8 cellular contexts compared by ENCODE assay signal in the genomic region with DNA sequence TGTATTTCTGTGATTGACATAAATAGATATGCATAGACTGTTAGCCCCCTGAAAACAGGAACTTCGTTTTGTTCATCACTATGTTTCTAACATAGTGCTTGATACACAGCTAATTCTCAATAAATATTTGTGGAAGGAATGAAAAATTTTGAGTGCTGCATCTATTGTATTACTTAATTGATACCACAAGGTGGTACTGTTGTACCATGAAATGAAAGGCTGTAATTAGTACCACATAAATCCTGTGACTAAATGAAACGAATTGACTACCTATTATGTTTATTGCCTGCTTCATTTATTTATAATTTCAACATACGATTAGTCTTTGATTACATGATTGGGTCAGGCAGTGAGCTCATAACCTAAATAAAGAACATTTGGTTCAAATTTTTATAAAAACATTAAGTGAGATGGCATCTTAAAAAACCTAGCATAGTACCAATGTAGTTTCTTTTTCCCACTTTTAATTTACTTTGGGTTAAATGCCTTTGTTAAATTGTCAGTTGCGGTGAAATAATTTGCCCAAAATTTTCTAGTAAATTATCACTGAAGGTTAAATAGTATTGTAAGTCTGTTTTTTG. TPM values are rescaled to one million over a fixed set of nuclear protein-coding genes. Genes with fewer than 3 reads are reported as not detected.
A peak's percentile ranks its signal among the peaks of the same experiment; 100 is the strongest.
DNase-seq lines count a peak whose midpoint lies in the region; ATAC-seq and TF ChIP-seq lines count a peak whose summit lies in the region.

No MANE protein-coding gene starts in this region.

- H3K27ac ChIP-seq in right cardiac atrium (ENCODE audit: low read length): no peak overlapping the region

- H3K4me1 Mint-ChIP-seq in WTC11: peaks cover 4% of the 10 kb centered on the region; the same call in 1 of the 2 replicates
- H3K4me1 Mint-ChIP-seq in type B pancreatic cell (ENCODE audit: unreplicated experiment): peaks cover 16% of the 10 kb centered on the region

- no peaks in the 10 kb centered on the region for H3K9me3 ChIP-seq in right cardiac atrium (ENCODE audit: control insufficient read depth, low read length)

- CTCF ChIA-PET in WTC11 (lab: Charles Lee): interaction anchor here (0.6 to 2.3 kb wide), 6 partner anchors 9 to 1056 kb away, joined by 3 to 7 read pairs (median 4); no protein-coding TSS in a partner anchor

- no peaks in the 10 kb centered on the region for H3K4me1 ChIP-seq in right cardiac atrium (ENCODE audit: control insufficient read depth, insufficient read depth, low read length)

- intact Hi-C loops in right cardiac atrium (cut with DNase I): loop anchor here in 3 of 4 donors (10.0 kb wide), 2 partner anchors 1235 to 1335 kb away; no protein-coding TSS in a partner anchor

- DNase-seq in DMS53 treated with DMSO at 0.1 percent for 48 hours (lab: John Stamatoyannopoulos, UW; ENCODE audit: unreplicated experiment) (peak; percentile 62), NCI-H1092 (lab: John Stamatoyannopoulos, UW) (peak; percentile 19), WTC11 (ENCODE audit: low spot score) (no peak), right cardiac atrium (no peak), type B pancreatic cell (ENCODE audit: extremely low spot score, unreplicated experiment) (no peak), GM19238 (ENCODE audit: insufficient read length, low spot score) (no peak), NCI-H187 (lab: John Stamatoyannopoulos, UW) (no peak)

- POLR2A ChIA-PET in WTC11 (lab: Charles Lee): no interaction called here

- H3K4me3 Mint-ChIP-seq in WTC11 (no peak overlapping the region), type B pancreatic cell (no peak overlapping the region)

- no peaks in the 10 kb centered on the region for H3K27me3 Mint-ChIP-seq in WTC11 (ENCODE audit: low read depth)
- H3K27me3 Mint-ChIP-seq in type B pancreatic cell: no peaks in the 10 kb centered on the region

- WGBS in right cardiac atrium: 26% methylated on average over 4 of the region's 4 CpGs

- TF ChIP-seq CTCF in WTC11 (IDR thresholded peaks at IDR 0.05) (peak; percentile 43; the same call in 1 of the 2 replicates), type B pancreatic cell (conservative IDR thresholded peaks at IDR 0.05) (peak; percentile 89)

- H3K27me3 ChIP-seq in right cardiac atrium (ENCODE audit: control insufficient read depth, insufficient read depth): no peaks in the 10 kb centered on the region

- no peak overlapping the region for H3K4me3 ChIP-seq in right cardiac atrium (ENCODE audit: low read length)

- peaks cover 21% of the 10 kb centered on the region for H3K36me3 Mint-ChIP-seq in WTC11
- H3K36me3 Mint-ChIP-seq in type B pancreatic cell: peaks cover 23% of the 10 kb centered on the region

- ATAC-seq in GM21529 (IDR thresholded peaks at IDR 0.05; ENCODE audit: unreplicated experiment) (peak; percentile 62), WTC11 (peak; percentile 51), right cardiac atrium (peak; percentile 29 to 53)

- no peaks in the 10 kb centered on the region for H3K9me3 Mint-ChIP-seq in WTC11
- H3K9me3 Mint-ChIP-seq in type B pancreatic cell: no peaks in the 10 kb centered on the region

- H3K27ac Mint-ChIP-seq in WTC11 (no peak overlapping the region), type B pancreatic cell (no peak overlapping the region)

TF ChIP-seq in WTC11, 78 proteins besides CTCF, POLR2A, EP300 and RAD21:
- TF ChIP-seq, protein P1, sequence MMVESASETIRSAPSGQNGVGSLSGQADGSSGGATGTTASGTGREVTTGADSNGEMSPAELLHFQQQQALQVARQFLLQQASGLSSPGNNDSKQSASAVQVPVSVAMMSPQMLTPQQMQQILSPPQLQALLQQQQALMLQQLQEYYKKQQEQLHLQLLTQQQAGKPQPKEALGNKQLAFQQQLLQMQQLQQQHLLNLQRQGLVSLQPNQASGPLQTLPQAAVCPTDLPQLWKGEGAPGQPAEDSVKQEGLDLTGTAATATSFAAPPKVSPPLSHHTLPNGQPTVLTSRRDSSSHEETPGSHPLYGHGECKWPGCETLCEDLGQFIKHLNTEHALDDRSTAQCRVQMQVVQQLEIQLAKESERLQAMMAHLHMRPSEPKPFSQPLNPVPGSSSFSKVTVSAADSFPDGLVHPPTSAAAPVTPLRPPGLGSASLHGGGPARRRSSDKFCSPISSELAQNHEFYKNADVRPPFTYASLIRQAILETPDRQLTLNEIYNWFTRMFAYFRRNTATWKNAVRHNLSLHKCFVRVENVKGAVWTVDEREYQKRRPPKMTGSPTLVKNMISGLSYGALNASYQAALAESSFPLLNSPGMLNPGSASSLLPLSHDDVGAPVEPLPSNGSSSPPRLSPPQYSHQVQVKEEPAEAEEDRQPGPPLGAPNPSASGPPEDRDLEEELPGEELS (CRISPR knock-in tag; IDR thresholded peaks at IDR 0.05): no peak
- TF ChIP-seq, protein P2, sequence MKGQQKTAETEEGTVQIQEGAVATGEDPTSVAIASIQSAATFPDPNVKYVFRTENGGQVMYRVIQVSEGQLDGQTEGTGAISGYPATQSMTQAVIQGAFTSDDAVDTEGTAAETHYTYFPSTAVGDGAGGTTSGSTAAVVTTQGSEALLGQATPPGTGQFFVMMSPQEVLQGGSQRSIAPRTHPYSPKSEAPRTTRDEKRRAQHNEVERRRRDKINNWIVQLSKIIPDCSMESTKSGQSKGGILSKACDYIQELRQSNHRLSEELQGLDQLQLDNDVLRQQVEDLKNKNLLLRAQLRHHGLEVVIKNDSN (CRISPR knock-in tag; IDR thresholded peaks at IDR 0.05): no peak
- no peak for TF ChIP-seq CREM (CRISPR knock-in tag; IDR thresholded peaks at IDR 0.05)
- TF ChIP-seq NR1H2 (CRISPR knock-in tag; IDR thresholded peaks at IDR 0.05): no peak
- TF ChIP-seq, protein P3, sequence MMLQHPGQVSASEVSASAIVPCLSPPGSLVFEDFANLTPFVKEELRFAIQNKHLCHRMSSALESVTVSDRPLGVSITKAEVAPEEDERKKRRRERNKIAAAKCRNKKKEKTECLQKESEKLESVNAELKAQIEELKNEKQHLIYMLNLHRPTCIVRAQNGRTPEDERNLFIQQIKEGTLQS (CRISPR knock-in tag; conservative IDR thresholded peaks at IDR 0.05): no peak
- TF ChIP-seq, protein P4, sequence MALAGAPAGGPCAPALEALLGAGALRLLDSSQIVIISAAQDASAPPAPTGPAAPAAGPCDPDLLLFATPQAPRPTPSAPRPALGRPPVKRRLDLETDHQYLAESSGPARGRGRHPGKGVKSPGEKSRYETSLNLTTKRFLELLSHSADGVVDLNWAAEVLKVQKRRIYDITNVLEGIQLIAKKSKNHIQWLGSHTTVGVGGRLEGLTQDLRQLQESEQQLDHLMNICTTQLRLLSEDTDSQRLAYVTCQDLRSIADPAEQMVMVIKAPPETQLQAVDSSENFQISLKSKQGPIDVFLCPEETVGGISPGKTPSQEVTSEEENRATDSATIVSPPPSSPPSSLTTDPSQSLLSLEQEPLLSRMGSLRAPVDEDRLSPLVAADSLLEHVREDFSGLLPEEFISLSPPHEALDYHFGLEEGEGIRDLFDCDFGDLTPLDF (CRISPR knock-in tag; IDR thresholded peaks at IDR 0.05): no peak
- TF ChIP-seq GTF2I (CRISPR knock-in tag; conservative IDR thresholded peaks at IDR 0.05): no peak
- TF ChIP-seq FOXJ3 (CRISPR knock-in tag; IDR thresholded peaks at IDR 0.05; ENCODE audit: borderline replicate concordance): no peak
- no peak for TF ChIP-seq ZNF121 (CRISPR knock-in tag; IDR thresholded peaks at IDR 0.05)
- no peak for TF ChIP-seq TEAD1 (CRISPR knock-in tag; IDR thresholded peaks at IDR 0.05)
- no peak for TF ChIP-seq HMGA2 (CRISPR knock-in tag; IDR thresholded peaks at IDR 0.05)
- TF ChIP-seq KAT7 (CRISPR knock-in tag; IDR thresholded peaks at IDR 0.05; ENCODE audit: borderline replicate concordance): no peak
- TF ChIP-seq, protein P5, sequence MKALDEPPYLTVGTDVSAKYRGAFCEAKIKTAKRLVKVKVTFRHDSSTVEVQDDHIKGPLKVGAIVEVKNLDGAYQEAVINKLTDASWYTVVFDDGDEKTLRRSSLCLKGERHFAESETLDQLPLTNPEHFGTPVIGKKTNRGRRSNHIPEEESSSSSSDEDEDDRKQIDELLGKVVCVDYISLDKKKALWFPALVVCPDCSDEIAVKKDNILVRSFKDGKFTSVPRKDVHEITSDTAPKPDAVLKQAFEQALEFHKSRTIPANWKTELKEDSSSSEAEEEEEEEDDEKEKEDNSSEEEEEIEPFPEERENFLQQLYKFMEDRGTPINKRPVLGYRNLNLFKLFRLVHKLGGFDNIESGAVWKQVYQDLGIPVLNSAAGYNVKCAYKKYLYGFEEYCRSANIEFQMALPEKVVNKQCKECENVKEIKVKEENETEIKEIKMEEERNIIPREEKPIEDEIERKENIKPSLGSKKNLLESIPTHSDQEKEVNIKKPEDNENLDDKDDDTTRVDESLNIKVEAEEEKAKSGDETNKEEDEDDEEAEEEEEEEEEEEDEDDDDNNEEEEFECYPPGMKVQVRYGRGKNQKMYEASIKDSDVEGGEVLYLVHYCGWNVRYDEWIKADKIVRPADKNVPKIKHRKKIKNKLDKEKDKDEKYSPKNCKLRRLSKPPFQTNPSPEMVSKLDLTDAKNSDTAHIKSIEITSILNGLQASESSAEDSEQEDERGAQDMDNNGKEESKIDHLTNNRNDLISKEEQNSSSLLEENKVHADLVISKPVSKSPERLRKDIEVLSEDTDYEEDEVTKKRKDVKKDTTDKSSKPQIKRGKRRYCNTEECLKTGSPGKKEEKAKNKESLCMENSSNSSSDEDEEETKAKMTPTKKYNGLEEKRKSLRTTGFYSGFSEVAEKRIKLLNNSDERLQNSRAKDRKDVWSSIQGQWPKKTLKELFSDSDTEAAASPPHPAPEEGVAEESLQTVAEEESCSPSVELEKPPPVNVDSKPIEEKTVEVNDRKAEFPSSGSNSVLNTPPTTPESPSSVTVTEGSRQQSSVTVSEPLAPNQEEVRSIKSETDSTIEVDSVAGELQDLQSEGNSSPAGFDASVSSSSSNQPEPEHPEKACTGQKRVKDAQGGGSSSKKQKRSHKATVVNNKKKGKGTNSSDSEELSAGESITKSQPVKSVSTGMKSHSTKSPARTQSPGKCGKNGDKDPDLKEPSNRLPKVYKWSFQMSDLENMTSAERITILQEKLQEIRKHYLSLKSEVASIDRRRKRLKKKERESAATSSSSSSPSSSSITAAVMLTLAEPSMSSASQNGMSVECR (CRISPR knock-in tag; IDR thresholded peaks at IDR 0.05; ENCODE audit: borderline replicate concordance): no peak

RNA-seq across cellular contexts. Expression of a gene that starts 15.0 kb away (rescaled TPM):
- total RNA-seq in WTC11 (2021): 1.0 to 2.5 TPM (median 1.5 TPM) in 3 replicates
- total RNA-seq in right cardiac atrium: 1 to 10 TPM; 1.8 to 4.6 (median 4.0) TPM
- polyA plus RNA-seq in right cardiac atrium: 0.88 TPM
- 18.4 and 207 TPM in 2 replicates for total RNA-seq in type B pancreatic cell (ENCODE audit: low replicate concordance)

RNA-seq across cellular contexts. Expression of a gene that starts 45.0 kb away (rescaled TPM):
- total RNA-seq in WTC11 (2021) (32.3 to 36.0 TPM (median 32.4 TPM) in 3 replicates), right cardiac atrium (10 to 100 TPM; 17.3 to 24.7 (median 19.9) TPM), type B pancreatic cell (ENCODE audit: low replicate concordance) (20.2 and 22.9 TPM in 2 replicates)
- 3.8 TPM for polyA plus RNA-seq in right cardiac atrium

Comparison
In these comparisons a context has a peak if more than half of its experiments do, and no peak if none do; other contexts are left out.
1. DNase-seq: peak in DMS53 treated with DMSO at 0.1 percent for 48 hours (single experiment) and NCI-H1092 (single experiment); none in WTC11 (single experiment), right cardiac atrium (0 of 3), type B pancreatic cell (single experiment), GM19238 (single experiment) and NCI-H187 (0 of 2).
2. Peak in every context shown above with its lines, with median percentiles within 50 percentile points of each other: ATAC-seq.